8 cellular contexts compared by ENCODE assay signal in the genomic region with DNA sequence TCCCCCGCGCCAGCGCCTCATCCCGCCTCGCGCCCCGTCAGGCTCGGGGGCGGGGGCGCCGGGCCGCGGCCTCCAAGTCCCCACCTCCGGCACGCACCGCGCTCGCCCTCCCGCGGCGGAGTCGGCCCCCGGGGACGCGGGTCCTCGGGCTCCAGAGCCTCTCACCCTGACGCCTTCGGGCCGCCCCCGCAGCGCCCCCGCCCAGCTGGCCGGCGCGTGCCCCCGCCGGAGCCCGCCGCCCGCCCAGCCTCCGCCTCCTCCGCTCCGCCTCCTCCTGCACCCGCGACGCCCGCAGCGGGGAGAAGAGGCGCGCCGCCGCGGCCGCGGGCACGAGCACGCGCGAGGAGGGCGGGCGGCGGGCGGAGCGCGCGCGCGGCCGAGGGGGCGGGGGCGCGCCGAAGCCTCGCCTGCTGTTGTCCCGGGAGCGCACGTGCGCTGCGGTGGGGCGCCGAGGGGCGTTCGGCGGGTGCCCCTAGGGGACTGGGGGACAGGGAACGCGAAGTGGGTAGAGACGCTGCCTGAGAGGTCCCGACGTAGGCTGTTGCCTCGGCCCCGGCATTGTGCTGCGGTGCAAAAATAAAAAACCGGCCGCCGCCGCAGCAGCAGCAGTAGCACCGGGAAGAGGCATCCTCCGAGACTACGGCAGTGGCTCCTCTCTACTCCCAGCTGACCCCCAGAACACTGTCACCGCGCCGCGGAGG.
A peak's percentile ranks its signal among the peaks of the same experiment; 100 is the strongest.
DNase-seq lines count a peak whose midpoint lies in the region; ATAC-seq, FAIRE-seq and TF ChIP-seq lines count a peak whose summit lies in the region.

No MANE protein-coding gene starts in this region.

- ATAC-seq in GM18870 (IDR thresholded peaks at IDR 0.05; ENCODE audit: unreplicated experiment), result no peak

- POLR2A ChIA-PET in HEK293T (lab: Yijun Ruan, JAX), result interaction anchor here (1.6 kb wide), 1 partner anchor 19 kb away, joined by 3 read pairs; no protein-coding TSS in a partner anchor

- no peak for FAIRE-seq in kidney (lab: Jason Lieb, UNC)

- DNase-seq in DMS53 (lab: John Stamatoyannopoulos, UW) (peak; percentile 96), HEK293T (ENCODE audit: extremely low spot score) (peak; percentile 88), NCI-H146 (lab: John Stamatoyannopoulos, UW) (peak; percentile 91), kidney (peak; percentile 92)
- DNase-seq in activated CD4-positive, CD25-positive, alpha-beta regulatory T cell (lab: John Stamatoyannopoulos, UW), result peak; percentile 7 to 46 (median 24)
- DNase-seq in central memory CD4-positive, alpha-beta T cell, result peak; percentile 70
- DNase-seq in stimulated activated CD4-positive, alpha-beta T cell treated with anti-CD3 and anti-CD28 coated beads, Interleukin-12 subunit alpha, Interleukin-12 subunit beta, amount 100 ng/mL, for 4 hours, result peak; percentile 56

- no peak for TF ChIP-seq CTCF in kidney (IDR thresholded peaks at IDR 0.05; ENCODE audit: borderline replicate concordance, extremely low read depth, insufficient read depth)

- no peak overlapping the region for H3K27ac ChIP-seq in kidney (ENCODE audit: low read depth in 2 of 2, low read length in 2 of 2)

- no peak overlapping the region for H3K9ac ChIP-seq in kidney (ENCODE audit: low read length in 2 of 2)

- no peaks in the 10 kb centered on the region for H3K9me3 ChIP-seq in kidney (ENCODE audit: control insufficient read depth in 1 of 2, low read length in 2 of 2)

- CTCF ChIA-PET in HEK293T (lab: Yijun Ruan, JAX), result no interaction called here

- H3K4me1 ChIP-seq in kidney (ENCODE audit: control insufficient read depth in 1 of 2, insufficient read depth in 1 of 2, low read depth in 1 of 2, low read length in 2 of 2), result peaks cover 9 to 16% of the 10 kb centered on the region in 2 donors

- intact Hi-C loops in kidney (cut with DNase I), result no loop called here

- H3K4me3 ChIP-seq in kidney (ENCODE audit: low read length in 2 of 2), result peak overlapping the region; percentile 57 to 58

- H3K36me3 ChIP-seq in kidney (ENCODE audit: control insufficient read depth in 1 of 2, insufficient read depth in 2 of 2, low read length in 2 of 2), result no peaks in the 10 kb centered on the region

TF ChIP-seq in HEK293T, 16 proteins besides CTCF, POLR2A, EP300 and RAD21:
- TF ChIP-seq FOXM1 (IDR thresholded peaks at IDR 0.05; ENCODE audit: borderline replicate concordance) (peak; percentile 76; the same call in 1 of the 2 replicates), FOXK2 (IDR thresholded peaks at IDR 0.05) (no peak), L3MBTL2 (conservative IDR thresholded peaks at IDR 0.05) (peak; percentile 94)

Comparison
In these comparisons a context has a peak if more than half of its experiments do, and no peak if none do; other contexts are left out.
1. DNase-seq: peak in every context shown above with its lines; median percentile 96 in DMS53; 92 in kidney; 91 in NCI-H146; 88 in HEK293T; 70 in central memory CD4-positive, alpha-beta T cell; 56 in stimulated activated CD4-positive, alpha-beta T cell treated with anti-CD3 and anti-CD28 coated beads, Interleukin-12 subunit alpha, Interleukin-12 subunit beta, amount 100 ng/mL, for 4 hours; 24 in activated CD4-positive, CD25-positive, alpha-beta regulatory T cell.